8 cellular contexts compared by ENCODE assay signal in genomic region chr1:202159534-202160371, GRCh38. TPM values are rescaled to one million over a fixed set of nuclear protein-coding genes. Genes with fewer than 3 reads are reported as not detected.
DNase-seq lines count a peak whose midpoint lies in the region; ATAC-seq and TF ChIP-seq lines count a peak whose summit lies in the region.

No MANE protein-coding gene starts in this region.

- no peak overlapping the region for H3K9ac ChIP-seq in mesendoderm (ENCODE audit: low read length)

- DNase-seq in breast epithelium (ENCODE audit: low spot score in 2 of 2) (no peak), MCF 10A (ENCODE audit: unreplicated experiment) (no peak), mesendoderm (no peak), upper lobe of right lung (no peak), HuH-7.5 (ENCODE audit: low spot score) (no peak), hypothalamus (lab: John Stamatoyannopoulos, UW) (no peak)
- DNase-seq in activated CD4-positive, alpha-beta T cell treated with anti-CD3 and anti-CD28 coated beads, Interleukin-2, amount 10 ng/mL, durations not matched to agents 24 days and 14 days, result peak; percentile 90

- H3K79me2 ChIP-seq in mesendoderm (ENCODE audit: control insufficient read depth, insufficient read depth, low read length), result no peaks in the 10 kb centered on the region

- H3K4me1 ChIP-seq in breast epithelium, result no peaks in the 10 kb centered on the region
- peaks cover 26% of the 10 kb centered on the region for H3K4me1 ChIP-seq in mesendoderm (ENCODE audit: control insufficient read depth, low read depth, low read length)
- H3K4me1 ChIP-seq in upper lobe of right lung, result peaks cover 18% of the 10 kb centered on the region

- peak overlapping the region; percentile 80 for H3K56ac ChIP-seq in mesendoderm (ENCODE audit: low read length)

- CTCF ChIA-PET in MCF 10A (lab: Yijun Ruan, JAX), result interaction anchor here (0.6 to 1.7 kb wide), 5 partner anchors 24 to 560 kb away, joined by 3 to 7 read pairs (median 4); no protein-coding TSS in a partner anchor

- H3K36me3 ChIP-seq in breast epithelium (no peaks in the 10 kb centered on the region), mesendoderm (ENCODE audit: control insufficient read depth, insufficient read depth, low read length) (no peaks in the 10 kb centered on the region), upper lobe of right lung (no peaks in the 10 kb centered on the region)

- H4K8ac ChIP-seq in mesendoderm (ENCODE audit: low read depth, low read length), result no peak overlapping the region

- no peak overlapping the region for H4K5ac ChIP-seq in mesendoderm (ENCODE audit: low read length)

- TF ChIP-seq POLR2A in breast epithelium (IDR thresholded peaks at IDR 0.05), result no peak

- H3K27ac ChIP-seq in breast epithelium (peak overlapping the region in 1 of 2 donors; percentile 58), mesendoderm (ENCODE audit: low read depth, low read length) (no peak overlapping the region), upper lobe of right lung (peak overlapping the region; percentile 80)

- no peak overlapping the region for H3K4me3 Mint-ChIP-seq in MCF 10A (ENCODE audit: unreplicated experiment)
- H3K4me3 Mint-ChIP-seq in activated CD4-positive, alpha-beta T cell treated with anti-CD3 and anti-CD28 coated beads, Interleukin-2, amount 10 ng/mL, durations not matched to agents 24 days and 14 days, result peak overlapping the region; percentile 99

- intact Hi-C loops in breast epithelium (cut with DNase I; ENCODE audit: low total_unique reads) (no loop called here), MCF 10A (cut with micrococcal nuclease) (no loop called here), upper lobe of right lung (cut with DNase I) (no loop called here)
- intact Hi-C loops in activated CD4-positive, alpha-beta T cell treated with anti-CD3 and anti-CD28 coated beads, Interleukin-2, amount 10 ng/mL, durations not matched to agents 24 days and 14 days (cut with micrococcal nuclease), result loop anchor here (1.0 to 10.0 kb wide), 2 partner anchors 14 to 645 kb away; partner anchors contain the start of gene KDM5B

- H2BK120ac ChIP-seq in mesendoderm (ENCODE audit: low read depth, low read length), result no peak overlapping the region

- peaks cover 11% of the 10 kb centered on the region for H3K27me3 Mint-ChIP-seq in MCF 10A (ENCODE audit: insufficient read depth, unreplicated experiment)
- H3K27me3 Mint-ChIP-seq in activated CD4-positive, alpha-beta T cell treated with anti-CD3 and anti-CD28 coated beads, Interleukin-2, amount 10 ng/mL, durations not matched to agents 24 days and 14 days, result no peaks in the 10 kb centered on the region

- no peak overlapping the region for H3K27ac Mint-ChIP-seq in MCF 10A (ENCODE audit: low read depth, unreplicated experiment)
- H3K27ac Mint-ChIP-seq in activated CD4-positive, alpha-beta T cell treated with anti-CD3 and anti-CD28 coated beads, Interleukin-2, amount 10 ng/mL, durations not matched to agents 24 days and 14 days, result peak overlapping the region; percentile 97

- no peak overlapping the region for H3K4me2 ChIP-seq in mesendoderm (ENCODE audit: low read length)

- BruUV-seq in MCF 10A (replicated peaks; lab: Mats Ljungman, UMichigan), result no TSS peak

- H3K9me3 ChIP-seq in breast epithelium (no peaks in the 10 kb centered on the region), upper lobe of right lung (no peaks in the 10 kb centered on the region)

- no peak overlapping the region for H2BK15ac ChIP-seq in mesendoderm (replicated peaks; ENCODE audit: low read depth)

- H3K27me3 ChIP-seq in breast epithelium, result no peaks in the 10 kb centered on the region
- H3K27me3 ChIP-seq in mesendoderm (ENCODE audit: insufficient read depth, low read length, poor library complexity), result no peaks in the 10 kb centered on the region
- H3K27me3 ChIP-seq in upper lobe of right lung, result no peaks in the 10 kb centered on the region

- peak overlapping the region; percentile 56 for H2AK5ac ChIP-seq in mesendoderm (ENCODE audit: low read length)

- H3K4ac ChIP-seq in mesendoderm (ENCODE audit: low read depth, low read length), result no peak overlapping the region

- ATAC-seq in upper lobe of right lung (no peak), GM18909 (IDR thresholded peaks at IDR 0.05; ENCODE audit: poor library complexity, unreplicated experiment) (no peak)

- POLR2A ChIA-PET in MCF 10A (lab: Yijun Ruan, JAX), result no interaction called here

- no peak for TF ChIP-seq CTCF in breast epithelium (IDR thresholded peaks at IDR 0.05)
- no peak for TF ChIP-seq CTCF in MCF 10A (IDR thresholded peaks at IDR 0.05; ENCODE audit: unreplicated experiment)
- no peak for TF ChIP-seq CTCF in upper lobe of right lung (IDR thresholded peaks at IDR 0.05)

- WGBS in mesendoderm (ENCODE audit: extremely low coverage, insufficient coverage, low lambda C conversion rate), result no CpG with 5 or more reads among the region's 16 CpGs

- H2BK5ac ChIP-seq in mesendoderm (ENCODE audit: low read length), result peak overlapping the region; percentile 40

- no peak overlapping the region for H3K23ac ChIP-seq in mesendoderm (ENCODE audit: low read length)

- peaks cover 6% of the 10 kb centered on the region for H3K36me3 Mint-ChIP-seq in MCF 10A (ENCODE audit: insufficient read depth, unreplicated experiment)
- peaks cover 56% of the 10 kb centered on the region for H3K36me3 Mint-ChIP-seq in activated CD4-positive, alpha-beta T cell treated with anti-CD3 and anti-CD28 coated beads, Interleukin-2, amount 10 ng/mL, durations not matched to agents 24 days and 14 days (ENCODE audit: low read depth)

- H3K9me3 Mint-ChIP-seq in MCF 10A (ENCODE audit: unreplicated experiment), result no peaks in the 10 kb centered on the region
- no peaks in the 10 kb centered on the region for H3K9me3 Mint-ChIP-seq in activated CD4-positive, alpha-beta T cell treated with anti-CD3 and anti-CD28 coated beads, Interleukin-2, amount 10 ng/mL, durations not matched to agents 24 days and 14 days

- peak overlapping the region; percentile 4 for H3K18ac ChIP-seq in mesendoderm (ENCODE audit: low read length)

- H3K4me3 ChIP-seq in breast epithelium, result peak overlapping the region in 2 of 3 donors; percentile 35 to 45
- H3K4me3 ChIP-seq in mesendoderm (ENCODE audit: low read length), result no peak overlapping the region
- peak overlapping the region; percentile 46 for H3K4me3 ChIP-seq in upper lobe of right lung

- H3K4me1 Mint-ChIP-seq in MCF 10A (ENCODE audit: insufficient read depth, unreplicated experiment), result peaks cover 15% of the 10 kb centered on the region
- peaks cover 73% of the 10 kb centered on the region for H3K4me1 Mint-ChIP-seq in activated CD4-positive, alpha-beta T cell treated with anti-CD3 and anti-CD28 coated beads, Interleukin-2, amount 10 ng/mL, durations not matched to agents 24 days and 14 days

- no peaks in the 10 kb centered on the region for H3K79me1 ChIP-seq in mesendoderm (ENCODE audit: low read length)

RNA-seq across cellular contexts. Expression of gene PTPN7, which starts 0.6 kb away (rescaled TPM):
- 1 to 10 TPM; 1.4 to 4.2 (median 2.9) TPM for total RNA-seq in breast epithelium
- not detected in 2 replicates for total RNA-seq in MCF 10A (2022)
- 475 and 478 TPM in 2 replicates for total RNA-seq in activated CD4-positive, alpha-beta T cell treated with anti-CD3 and anti-CD28 coated beads, Interleukin-2, amount 10 ng/mL, durations not matched to agents 24 days and 14 days
- polyA plus RNA-seq in mesendoderm (2013, experiment 1 of 2), result 0.65 TPM
- polyA plus RNA-seq in mesendoderm (2013, experiment 2 of 2), result 0.49 TPM
- total RNA-seq in upper lobe of right lung, result 7.3 TPM

RNA-seq across cellular contexts. Expression of gene ARL8A, which starts 15.2 kb away (rescaled TPM):
- total RNA-seq in breast epithelium (10 to 100 TPM; 29.9 to 41.1 (median 34.7) TPM), MCF 10A (2022) (94.8 and 126 TPM in 2 replicates), upper lobe of right lung (106 TPM)
- 51.9 and 57.4 TPM in 2 replicates for total RNA-seq in activated CD4-positive, alpha-beta T cell treated with anti-CD3 and anti-CD28 coated beads, Interleukin-2, amount 10 ng/mL, durations not matched to agents 24 days and 14 days
- 32.9 TPM for polyA plus RNA-seq in mesendoderm (2013, experiment 1 of 2)
- polyA plus RNA-seq in mesendoderm (2013, experiment 2 of 2), result 31.1 TPM

RNA-seq across cellular contexts. Expression of gene LGR6, which starts 33.8 kb away (rescaled TPM):
- total RNA-seq in breast epithelium (10 to 100 TPM in 1 of 3 donors, 1 to 10 TPM in 1, not detected in 1; 2.6 to 11.3 TPM), MCF 10A (2022) (0.32 and 0.56 TPM in 2 replicates), upper lobe of right lung (1.8 TPM)
- total RNA-seq in activated CD4-positive, alpha-beta T cell treated with anti-CD3 and anti-CD28 coated beads, Interleukin-2, amount 10 ng/mL, durations not matched to agents 24 days and 14 days, result not detected in 2 replicates
- 0.51 TPM for polyA plus RNA-seq in mesendoderm (2013, experiment 1 of 2)
- 0.57 TPM for polyA plus RNA-seq in mesendoderm (2013, experiment 2 of 2)

RNA-seq across cellular contexts. Expression of gene GPR37L1, which starts 37.0 kb away (rescaled TPM):
- total RNA-seq in breast epithelium, result not detected
- not detected in 2 replicates for total RNA-seq in MCF 10A (2022)
- not detected in 2 replicates for total RNA-seq in activated CD4-positive, alpha-beta T cell treated with anti-CD3 and anti-CD28 coated beads, Interleukin-2, amount 10 ng/mL, durations not matched to agents 24 days and 14 days
- polyA plus RNA-seq in mesendoderm (2013, experiment 1 of 2), result 0.01 TPM
- 0.03 TPM for polyA plus RNA-seq in mesendoderm (2013, experiment 2 of 2)
- total RNA-seq in upper lobe of right lung, result 0.06 TPM

Comparison
In these comparisons a context has a peak if more than half of its experiments do, and no peak if none do; other contexts are left out.
1. RNA of gene PTPN7, which starts 0.6 kb away (total RNA-seq): 475 to 478 TPM in activated CD4-positive, alpha-beta T cell treated with anti-CD3 and anti-CD28 coated beads, Interleukin-2, amount 10 ng/mL, durations not matched to agents 24 days and 14 days; 7.3 TPM in upper lobe of right lung (single experiment), 1.4 to 4.2 TPM in breast epithelium and not detected in MCF 10A; every median in the first group is over 10 times any median in the second.